In genomic region chr19:9791552-9792181, GRCh38 we compare ENCODE assay signal across 8 cellular contexts.
DNase-seq lines count a peak whose midpoint lies in the region; ATAC-seq and TF ChIP-seq lines count a peak whose summit lies in the region.

No MANE protein-coding gene starts in this region.

- DNase-seq in DMS153 treated with DMSO at 0.1 percent for 48 hours (lab: John Stamatoyannopoulos, UW; ENCODE audit: unreplicated experiment): peak; percentile 86
- peak; percentile 98 for DNase-seq in NCI-H510A (lab: John Stamatoyannopoulos, UW)
- DNase-seq in activated CD4-positive, alpha-beta T cell treated with anti-CD3 and anti-CD28 coated beads for 48 hours: peak; percentile 94
- DNase-seq in choroid plexus epithelial cell (ENCODE audit: low read depth): peak; percentile 99
- DNase-seq in kidney glomerular epithelial cell (lab: John Stamatoyannopoulos, UW): peak; percentile 86
- peak; percentile 85 to 88 (median 87) for DNase-seq in stimulated activated CD4-positive, alpha-beta T cell treated with anti-CD3 and anti-CD28 coated beads, Interleukin-12 subunit alpha, Interleukin-12 subunit beta, amount 100 ng/mL, for 48 hours (ENCODE audit: low read depth in 2 of 3, low spot score in 1 of 3)

- TF ChIP-seq CTCF in choroid plexus epithelial cell (conservative IDR thresholded peaks at IDR 0.05; ENCODE audit: low read depth, low read length): no peak

- peak overlapping the region; percentile 85 for H3K4me3 ChIP-seq in choroid plexus epithelial cell (ENCODE audit: low read depth, low read length)

- ATAC-seq in HG02798 (IDR thresholded peaks at IDR 0.05; ENCODE audit: poor library complexity, unreplicated experiment): peak; percentile 50
- ATAC-seq in HG02870 (IDR thresholded peaks at IDR 0.05; ENCODE audit: unreplicated experiment): no peak
